Comparison of ENCODE assay signal across 19 cellular contexts in genomic region chr1:147673401-147673800, GRCh38.
"Had no signal": no experiment of that assay in that cellular context is flagged by ENCODE, and none has a peak within 500 bp of the region (broad histone marks: within the 10 kb centered on the region; RNA-seq: fewer than 3 reads in every experiment).

No MANE protein-coding gene starts in this region.

- H3K4me2 ChIP-seq: neural progenitor cell had no signal

- DNase-seq: activated CD4-positive, alpha-beta T cell treated with anti-CD3 and anti-CD28 coated beads, Interleukin-2, amount 50 U/mL, for 48 hours; activated CD8-positive, alpha-beta memory T cell treated with anti-CD3 and anti-CD28 coated beads, Interleukin-2, amount 10 ng/mL, durations not matched to agents 7 days and 5 days; activated naive CD4-positive, alpha-beta T cell treated with anti-CD3 and anti-CD28 coated beads for 36 hours; activated T-cell treated with anti-CD3 and anti-CD28 coated beads, Interleukin-2, amount 50 U/mL, for 1 hour; colonic mucosa; effector CD4-positive, alpha-beta T cell; esophagus squamous epithelium; islet precursor cell; stimulated activated CD4-positive, alpha-beta T cell treated with anti-CD3 and anti-CD28 coated beads, Interleukin-1b, Interleukin-23, amount 100 ng/mL, for 48 hours; stimulated activated naive CD8-positive, alpha-beta T cell treated with anti-CD3 and anti-CD28 coated beads, Interleukin-15, amount 100 ng/mL, for 72 hours; T-helper 1 cell; T1000; WERI-Rb-1 had no signal

- H3K9ac ChIP-seq: neural progenitor cell had no signal

- H3K27ac Mint-ChIP-seq: activated CD8-positive, alpha-beta memory T cell treated with anti-CD3 and anti-CD28 coated beads, Interleukin-2, amount 10 ng/mL, durations not matched to agents 7 days and 5 days; activated naive CD4-positive, alpha-beta T cell treated with anti-CD3 and anti-CD28 coated beads for 36 hours; activated T-helper 2 cell treated with anti-CD3 and anti-CD28 coated beads, Interferon-gamma antibody, Interleukin-2, Interleukin-4, amounts not matched to agents 10 μg/mL and 5 μg/mL and 100 μg/mL, durations not matched to agents 14 hours and 24 hours and 36 hours; stimulated activated naive CD8-positive, alpha-beta T cell treated with anti-CD3 and anti-CD28 coated beads, Interleukin-15, amount 100 ng/mL, for 72 hours had no signal

- H2AFZ ChIP-seq: neural progenitor cell had no signal

- H3K27me3 ChIP-seq: colonic mucosa, gastroesophageal sphincter, neural progenitor cell, upper lobe of left lung had no signal

- H3K4me3 ChIP-seq: colonic mucosa, esophagus squamous epithelium, gastroesophageal sphincter, lung, neural progenitor cell, upper lobe of left lung had no signal

- H3K36me3 ChIP-seq: colonic mucosa, esophagus squamous epithelium, gastroesophageal sphincter, neural progenitor cell, upper lobe of left lung, WERI-Rb-1 had no signal

- FAIRE-seq: endothelial cell of umbilical vein had no signal

- H3K4me1 ChIP-seq: colonic mucosa had no signal

- H3K4me3 Mint-ChIP-seq: activated CD8-positive, alpha-beta memory T cell treated with anti-CD3 and anti-CD28 coated beads, Interleukin-2, amount 10 ng/mL, durations not matched to agents 7 days and 5 days; activated naive CD4-positive, alpha-beta T cell treated with anti-CD3 and anti-CD28 coated beads for 36 hours; neural progenitor cell; stimulated activated naive CD8-positive, alpha-beta T cell treated with anti-CD3 and anti-CD28 coated beads, Interleukin-15, amount 100 ng/mL, for 72 hours had no signal

- H3K27ac ChIP-seq: colonic mucosa, esophagus squamous epithelium, gastroesophageal sphincter, neural progenitor cell, upper lobe of left lung, WERI-Rb-1 had no signal

- H3K36me3 Mint-ChIP-seq: activated CD8-positive, alpha-beta memory T cell treated with anti-CD3 and anti-CD28 coated beads, Interleukin-2, amount 10 ng/mL, durations not matched to agents 7 days and 5 days had no signal

- H3K9me3 ChIP-seq: colonic mucosa had no signal
